1 cellular context compared by ENCODE assay signal in genomic region chr15:74906450-74907276, GRCh38.
TF ChIP-seq lines count a peak whose summit lies in the region.

TSS of gene FAM219B (minus strand) at chr15:74906851. CDS start at chr15:74906800, 51 bp downstream.

TF ChIP-seq in K562, 482 proteins besides CTCF, POLR2A, EP300 and RAD21 (continued from another document and continues in another):
- 0 out of 2 replicates have a peak, but pooled peaks have one; percentile 12 for TF ChIP-seq ZNF263 (CRISPR knock-in tag; IDR thresholded peaks at IDR 0.05; ENCODE audit: borderline replicate concordance)
- 0 out of 2 replicates have a peak, but pooled peaks have one; percentile 33 for TF ChIP-seq BRD4 (IDR thresholded peaks at IDR 0.05)
- peak; percentile 98 for TF ChIP-seq POLR2G (IDR thresholded peaks at IDR 0.05; ENCODE audit: low read depth, low read length)
- TF ChIP-seq SRSF9 (IDR thresholded peaks at IDR 0.05; ENCODE audit: borderline replicate concordance, low read depth, low read length): no peak
- TF ChIP-seq KAT7 (CRISPR knock-in tag; IDR thresholded peaks at IDR 0.05; ENCODE audit: borderline replicate concordance): peak; percentile 72; the same call in 1 of the 2 replicates
- TF ChIP-seq PATZ1 (CRISPR knock-in tag; IDR thresholded peaks at IDR 0.05; ENCODE audit: borderline replicate concordance): no peak
- no peak for TF ChIP-seq ZNF124 (CRISPR knock-in tag; IDR thresholded peaks at IDR 0.05)
- TF ChIP-seq CBFB (CRISPR knock-in tag; IDR thresholded peaks at IDR 0.05): no peak
- no peak for TF ChIP-seq SRSF3 (IDR thresholded peaks at IDR 0.05; ENCODE audit: insufficient read depth, low read length)
- TF ChIP-seq, protein P1, sequence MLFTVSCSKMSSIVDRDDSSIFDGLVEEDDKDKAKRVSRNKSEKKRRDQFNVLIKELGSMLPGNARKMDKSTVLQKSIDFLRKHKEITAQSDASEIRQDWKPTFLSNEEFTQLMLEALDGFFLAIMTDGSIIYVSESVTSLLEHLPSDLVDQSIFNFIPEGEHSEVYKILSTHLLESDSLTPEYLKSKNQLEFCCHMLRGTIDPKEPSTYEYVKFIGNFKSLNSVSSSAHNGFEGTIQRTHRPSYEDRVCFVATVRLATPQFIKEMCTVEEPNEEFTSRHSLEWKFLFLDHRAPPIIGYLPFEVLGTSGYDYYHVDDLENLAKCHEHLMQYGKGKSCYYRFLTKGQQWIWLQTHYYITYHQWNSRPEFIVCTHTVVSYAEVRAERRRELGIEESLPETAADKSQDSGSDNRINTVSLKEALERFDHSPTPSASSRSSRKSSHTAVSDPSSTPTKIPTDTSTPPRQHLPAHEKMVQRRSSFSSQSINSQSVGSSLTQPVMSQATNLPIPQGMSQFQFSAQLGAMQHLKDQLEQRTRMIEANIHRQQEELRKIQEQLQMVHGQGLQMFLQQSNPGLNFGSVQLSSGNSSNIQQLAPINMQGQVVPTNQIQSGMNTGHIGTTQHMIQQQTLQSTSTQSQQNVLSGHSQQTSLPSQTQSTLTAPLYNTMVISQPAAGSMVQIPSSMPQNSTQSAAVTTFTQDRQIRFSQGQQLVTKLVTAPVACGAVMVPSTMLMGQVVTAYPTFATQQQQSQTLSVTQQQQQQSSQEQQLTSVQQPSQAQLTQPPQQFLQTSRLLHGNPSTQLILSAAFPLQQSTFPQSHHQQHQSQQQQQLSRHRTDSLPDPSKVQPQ (CRISPR knock-in tag; IDR thresholded peaks at IDR 0.05; ENCODE audit: borderline replicate concordance): no peak
- TF ChIP-seq POLR2B (IDR thresholded peaks at IDR 0.05; ENCODE audit: low read depth, partially characterized antibody): peak; percentile 75
- peak; percentile 27; the same call in 1 of the 2 replicates for TF ChIP-seq TOE1 (IDR thresholded peaks at IDR 0.05; ENCODE audit: borderline replicate concordance)
- no peak for TF ChIP-seq TOE1 (CRISPR knock-in tag; IDR thresholded peaks at IDR 0.05; ENCODE audit: borderline replicate concordance, low read depth)
- peak; percentile 18; the same call in 1 of the 2 replicates for TF ChIP-seq BHLHE40 (IDR thresholded peaks at IDR 0.05; ENCODE audit: low read length)
- TF ChIP-seq ETS1 (conservative IDR thresholded peaks at IDR 0.05; ENCODE audit: control insufficient read depth, low read depth, low read length): peak; percentile 57; the same call in 1 of the 2 replicates
- TF ChIP-seq, protein P2, sequence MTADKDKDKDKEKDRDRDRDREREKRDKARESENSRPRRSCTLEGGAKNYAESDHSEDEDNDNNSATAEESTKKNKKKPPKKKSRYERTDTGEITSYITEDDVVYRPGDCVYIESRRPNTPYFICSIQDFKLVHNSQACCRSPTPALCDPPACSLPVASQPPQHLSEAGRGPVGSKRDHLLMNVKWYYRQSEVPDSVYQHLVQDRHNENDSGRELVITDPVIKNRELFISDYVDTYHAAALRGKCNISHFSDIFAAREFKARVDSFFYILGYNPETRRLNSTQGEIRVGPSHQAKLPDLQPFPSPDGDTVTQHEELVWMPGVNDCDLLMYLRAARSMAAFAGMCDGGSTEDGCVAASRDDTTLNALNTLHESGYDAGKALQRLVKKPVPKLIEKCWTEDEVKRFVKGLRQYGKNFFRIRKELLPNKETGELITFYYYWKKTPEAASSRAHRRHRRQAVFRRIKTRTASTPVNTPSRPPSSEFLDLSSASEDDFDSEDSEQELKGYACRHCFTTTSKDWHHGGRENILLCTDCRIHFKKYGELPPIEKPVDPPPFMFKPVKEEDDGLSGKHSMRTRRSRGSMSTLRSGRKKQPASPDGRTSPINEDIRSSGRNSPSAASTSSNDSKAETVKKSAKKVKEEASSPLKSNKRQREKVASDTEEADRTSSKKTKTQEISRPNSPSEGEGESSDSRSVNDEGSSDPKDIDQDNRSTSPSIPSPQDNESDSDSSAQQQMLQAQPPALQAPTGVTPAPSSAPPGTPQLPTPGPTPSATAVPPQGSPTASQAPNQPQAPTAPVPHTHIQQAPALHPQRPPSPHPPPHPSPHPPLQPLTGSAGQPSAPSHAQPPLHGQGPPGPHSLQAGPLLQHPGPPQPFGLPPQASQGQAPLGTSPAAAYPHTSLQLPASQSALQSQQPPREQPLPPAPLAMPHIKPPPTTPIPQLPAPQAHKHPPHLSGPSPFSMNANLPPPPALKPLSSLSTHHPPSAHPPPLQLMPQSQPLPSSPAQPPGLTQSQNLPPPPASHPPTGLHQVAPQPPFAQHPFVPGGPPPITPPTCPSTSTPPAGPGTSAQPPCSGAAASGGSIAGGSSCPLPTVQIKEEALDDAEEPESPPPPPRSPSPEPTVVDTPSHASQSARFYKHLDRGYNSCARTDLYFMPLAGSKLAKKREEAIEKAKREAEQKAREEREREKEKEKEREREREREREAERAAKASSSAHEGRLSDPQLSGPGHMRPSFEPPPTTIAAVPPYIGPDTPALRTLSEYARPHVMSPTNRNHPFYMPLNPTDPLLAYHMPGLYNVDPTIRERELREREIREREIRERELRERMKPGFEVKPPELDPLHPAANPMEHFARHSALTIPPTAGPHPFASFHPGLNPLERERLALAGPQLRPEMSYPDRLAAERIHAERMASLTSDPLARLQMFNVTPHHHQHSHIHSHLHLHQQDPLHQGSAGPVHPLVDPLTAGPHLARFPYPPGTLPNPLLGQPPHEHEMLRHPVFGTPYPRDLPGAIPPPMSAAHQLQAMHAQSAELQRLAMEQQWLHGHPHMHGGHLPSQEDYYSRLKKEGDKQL (CRISPR knock-in tag; IDR thresholded peaks at IDR 0.05; ENCODE audit: borderline replicate concordance): no peak
- peak in 1 of 2 experiments; percentile 61; a peak in 2 of 4 replicates for TF ChIP-seq ZMIZ1 (IDR thresholded peaks at IDR 0.05; ENCODE audit: low read depth in 2 of 2, low read length in 2 of 2)
- TF ChIP-seq, protein P3, sequence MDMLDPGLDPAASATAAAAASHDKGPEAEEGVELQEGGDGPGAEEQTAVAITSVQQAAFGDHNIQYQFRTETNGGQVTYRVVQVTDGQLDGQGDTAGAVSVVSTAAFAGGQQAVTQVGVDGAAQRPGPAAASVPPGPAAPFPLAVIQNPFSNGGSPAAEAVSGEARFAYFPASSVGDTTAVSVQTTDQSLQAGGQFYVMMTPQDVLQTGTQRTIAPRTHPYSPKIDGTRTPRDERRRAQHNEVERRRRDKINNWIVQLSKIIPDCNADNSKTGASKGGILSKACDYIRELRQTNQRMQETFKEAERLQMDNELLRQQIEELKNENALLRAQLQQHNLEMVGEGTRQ (CRISPR knock-in tag; IDR thresholded peaks at IDR 0.05): no peak
- TF ChIP-seq, protein P4, sequence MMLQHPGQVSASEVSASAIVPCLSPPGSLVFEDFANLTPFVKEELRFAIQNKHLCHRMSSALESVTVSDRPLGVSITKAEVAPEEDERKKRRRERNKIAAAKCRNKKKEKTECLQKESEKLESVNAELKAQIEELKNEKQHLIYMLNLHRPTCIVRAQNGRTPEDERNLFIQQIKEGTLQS (IDR thresholded peaks at IDR 0.05): 0 out of 2 replicates have a peak, but pooled peaks have one; percentile 8
- TF ChIP-seq, protein P4 (CRISPR knock-in tag; conservative IDR thresholded peaks at IDR 0.05): no peak
- TF ChIP-seq CBFA2T3 (IDR thresholded peaks at IDR 0.05): no peak
- TF ChIP-seq THAP12 (CRISPR knock-in tag; IDR thresholded peaks at IDR 0.05): peak; percentile 50; the same call in 1 of the 2 replicates
- no peak for TF ChIP-seq CREB3 (tag; conservative IDR thresholded peaks at IDR 0.05; ENCODE audit: low read depth)
- peak; percentile 85 for TF ChIP-seq TBP (optimal IDR thresholded peaks at IDR 0.05; ENCODE audit: low read depth, low read length)
- TF ChIP-seq, protein P5, sequence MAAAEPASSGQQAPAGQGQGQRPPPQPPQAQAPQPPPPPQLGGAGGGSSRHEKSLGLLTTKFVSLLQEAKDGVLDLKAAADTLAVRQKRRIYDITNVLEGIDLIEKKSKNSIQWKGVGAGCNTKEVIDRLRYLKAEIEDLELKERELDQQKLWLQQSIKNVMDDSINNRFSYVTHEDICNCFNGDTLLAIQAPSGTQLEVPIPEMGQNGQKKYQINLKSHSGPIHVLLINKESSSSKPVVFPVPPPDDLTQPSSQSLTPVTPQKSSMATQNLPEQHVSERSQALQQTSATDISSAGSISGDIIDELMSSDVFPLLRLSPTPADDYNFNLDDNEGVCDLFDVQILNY (CRISPR knock-in tag; IDR thresholded peaks at IDR 0.05): no peak
- TF ChIP-seq NFYB (IDR thresholded peaks at IDR 0.05; ENCODE audit: extremely low read depth, insufficient read length): no peak
- 0 out of 2 replicates have a peak, but pooled peaks have one; percentile 13 for TF ChIP-seq NFIC (IDR thresholded peaks at IDR 0.05)
- no peak for TF ChIP-seq SNIP1 (IDR thresholded peaks at IDR 0.05; ENCODE audit: low read depth)
- TF ChIP-seq CEBPG (CRISPR knock-in tag; IDR thresholded peaks at IDR 0.05): peak; percentile 84
- peak; percentile 56 to 88; a peak in 3 of 4 replicates for TF ChIP-seq CEBPG (tag; conservative IDR thresholded peaks at IDR 0.05 in 1 of 2, IDR thresholded peaks at IDR 0.05 in 1 of 2)
